In genomic region chr7:100867796-100868485, GRCh38 we compare ENCODE assay signal across 6 cellular contexts. TPM values are rescaled to one million over a fixed set of nuclear protein-coding genes. Genes with fewer than 3 reads are reported as not detected.
DNase-seq lines count a peak whose midpoint lies in the region; ATAC-seq and TF ChIP-seq lines count a peak whose summit lies in the region.

No MANE protein-coding gene starts in this region.

- peak; percentile 1 to 2 for ATAC-seq in right cardiac atrium
- peak; percentile 0 for ATAC-seq in upper lobe of right lung
- no peak for ATAC-seq in GM21423 (IDR thresholded peaks at IDR 0.05; ENCODE audit: unreplicated experiment)

- H3K4me1 Mint-ChIP-seq in activated naive CD4-positive, alpha-beta T cell treated with anti-CD3 and anti-CD28 coated beads, Interleukin-2, amount 50 U/mL, for 24 hours, result peaks cover 15% of the 10 kb centered on the region

- no peak for DNase-seq in activated naive CD4-positive, alpha-beta T cell (lab: John Stamatoyannopoulos, UW)
- DNase-seq in right cardiac atrium (peak in 2 of 3 donors; percentile 74 to 76), upper lobe of right lung (no peak), foreskin melanocyte (no peak)

- peaks cover 19% of the 10 kb centered on the region for H3K36me3 ChIP-seq in upper lobe of right lung

- H3K4me3 Mint-ChIP-seq in activated naive CD4-positive, alpha-beta T cell treated with anti-CD3 and anti-CD28 coated beads, Interleukin-2, amount 50 U/mL, for 24 hours, result peak overlapping the region; percentile 67

- 17% methylated on average over 25 of the region's 25 CpGs for WGBS in right cardiac atrium

- intact Hi-C loops in right cardiac atrium (cut with DNase I) (no loop called here), upper lobe of right lung (cut with DNase I) (no loop called here)

- no peak for TF ChIP-seq CTCF in upper lobe of right lung (IDR thresholded peaks at IDR 0.05)

- peak overlapping the region; percentile 81 for H3K27ac Mint-ChIP-seq in activated naive CD4-positive, alpha-beta T cell treated with anti-CD3 and anti-CD28 coated beads, Interleukin-2, amount 50 U/mL, for 24 hours

- H3K27ac ChIP-seq in right cardiac atrium (ENCODE audit: low read length), result peak overlapping the region; percentile 85
- peak overlapping the region; percentile 97 for H3K27ac ChIP-seq in upper lobe of right lung

- no peaks in the 10 kb centered on the region for H3K9me3 Mint-ChIP-seq in activated naive CD4-positive, alpha-beta T cell treated with anti-CD3 and anti-CD28 coated beads, Interleukin-2, amount 50 U/mL, for 24 hours

- peak overlapping the region; percentile 89 for H3K4me3 ChIP-seq in right cardiac atrium (ENCODE audit: low read length)
- H3K4me3 ChIP-seq in upper lobe of right lung, result peak overlapping the region; percentile 88

- H3K27me3 Mint-ChIP-seq in activated naive CD4-positive, alpha-beta T cell treated with anti-CD3 and anti-CD28 coated beads, Interleukin-2, amount 50 U/mL, for 24 hours, result no peaks in the 10 kb centered on the region

- H3K27me3 ChIP-seq in right cardiac atrium (ENCODE audit: control insufficient read depth, insufficient read depth) (no peaks in the 10 kb centered on the region), upper lobe of right lung (no peaks in the 10 kb centered on the region)

- H3K4me1 ChIP-seq in right cardiac atrium (ENCODE audit: control insufficient read depth, insufficient read depth, low read length) (no peaks in the 10 kb centered on the region), upper lobe of right lung (peaks cover 35% of the 10 kb centered on the region)

- H3K9me3 ChIP-seq in right cardiac atrium (ENCODE audit: control insufficient read depth, low read length) (no peaks in the 10 kb centered on the region), upper lobe of right lung (no peaks in the 10 kb centered on the region)

- peaks cover 2% of the 10 kb centered on the region for H3K36me3 Mint-ChIP-seq in activated naive CD4-positive, alpha-beta T cell treated with anti-CD3 and anti-CD28 coated beads, Interleukin-2, amount 50 U/mL, for 24 hours

RNA-seq across cellular contexts. Expression of gene TRIP6, which starts 0.8 kb away (rescaled TPM):
- total RNA-seq in right cardiac atrium (10 to 100 TPM; 34.1 to 49.6 (median 46.9) TPM), upper lobe of right lung (65.3 TPM)
- 31.4 TPM for polyA plus RNA-seq in right cardiac atrium

RNA-seq across cellular contexts. Expression of gene SRRT, which starts 7.0 kb away (rescaled TPM):
- total RNA-seq in right cardiac atrium, result 10 to 100 TPM; 79.1 to 88.0 (median 82.2) TPM
- 45.8 TPM for polyA plus RNA-seq in right cardiac atrium
- total RNA-seq in upper lobe of right lung, result 105 TPM

RNA-seq across cellular contexts. Expression of gene SLC12A9, which starts 15.4 kb away (rescaled TPM):
- total RNA-seq in right cardiac atrium, result 10 to 100 TPM in 3 of 4 donors, 1 to 10 TPM in 1; 9.3 to 16.9 (median 12.6) TPM
- polyA plus RNA-seq in right cardiac atrium, result 6.4 TPM
- 39.2 TPM for total RNA-seq in upper lobe of right lung

RNA-seq across cellular contexts. Expression of gene UFSP1, which starts 21.6 kb away (rescaled TPM):
- total RNA-seq in right cardiac atrium, result 1 to 10 TPM; 2.5 to 3.5 (median 3.0) TPM
- polyA plus RNA-seq in right cardiac atrium, result 3.6 TPM
- total RNA-seq in upper lobe of right lung, result 3.1 TPM

RNA-seq across cellular contexts. Expression of gene ACHE, which starts 27.7 kb away (rescaled TPM):
- total RNA-seq in right cardiac atrium (10 to 100 TPM; 13.7 to 32.5 (median 22.7) TPM), upper lobe of right lung (2.9 TPM)
- 11.3 TPM for polyA plus RNA-seq in right cardiac atrium

Comparison
In these comparisons a context has a peak if more than half of its experiments do, and no peak if none do; other contexts are left out.
1. DNase-seq: peak in right cardiac atrium (2 of 3); none in activated naive CD4-positive, alpha-beta T cell (0 of 4), upper lobe of right lung (single experiment) and foreskin melanocyte (single experiment).